Comparison of ENCODE assay signal across 4 cellular contexts in the genomic region with DNA sequence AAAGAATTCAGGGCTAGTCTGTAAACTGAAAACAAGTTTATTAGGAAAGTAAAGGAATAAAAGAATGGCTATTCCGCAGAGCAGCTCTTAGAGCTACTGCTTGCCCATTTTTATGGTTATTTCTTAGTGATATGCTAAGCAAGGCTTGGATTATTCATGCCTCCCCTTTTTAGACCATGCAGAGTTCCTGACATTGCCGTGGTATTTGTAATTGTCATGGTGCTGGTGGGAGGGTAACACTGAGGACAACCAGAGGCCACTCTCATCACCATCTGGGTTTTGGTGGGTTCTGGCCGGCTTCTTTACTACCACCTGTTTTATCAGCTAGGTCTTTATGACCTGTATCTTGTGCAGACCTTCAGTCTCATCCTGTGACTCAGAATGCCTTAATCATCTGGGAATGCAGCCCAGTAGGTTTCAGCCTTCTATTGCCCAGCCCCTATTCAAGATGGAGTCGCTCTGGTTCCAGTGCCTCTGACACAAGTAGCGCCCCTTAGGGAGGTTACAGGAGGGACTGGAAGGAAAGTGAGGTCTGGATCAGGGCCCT. TPM values are rescaled to one million over a fixed set of nuclear protein-coding genes. Genes with fewer than 3 reads are reported as not detected.
"Had no signal": no experiment of that assay in that cellular context is flagged by ENCODE, and none has a peak within 500 bp of the region (broad histone marks: within the 10 kb centered on the region; RNA-seq: fewer than 3 reads in every experiment).

No MANE protein-coding gene starts in this region.

RNA-seq across cellular contexts. Expression of a gene that starts 3.4 kb away (rescaled TPM):
- total RNA-seq: activated CD8-positive, alpha-beta T cell treated with anti-CD3 and anti-CD28 coated beads, Interleukin-2, amount 10 ng/mL, durations not matched to agents 7 days and 5 days; adrenal gland; cerebellum; RPMI7951 had no signal
